In genomic region chr19:51784922-51785690, GRCh38 we compare ENCODE assay signal across 8 cellular contexts. TPM values are rescaled to one million over a fixed set of nuclear protein-coding genes. Genes with fewer than 3 reads are reported as not detected.
A peak's percentile ranks its signal among the peaks of the same experiment; 100 is the strongest.
DNase-seq lines count a peak whose midpoint lies in the region; ATAC-seq and TF ChIP-seq lines count a peak whose summit lies in the region.

No MANE protein-coding gene starts in this region.

- H3K36me3 Mint-ChIP-seq in naive B cell: no peaks in the 10 kb centered on the region

- peak; percentile 56 for DNase-seq in A673 (ENCODE audit: low spot score)
- DNase-seq in NB4 (ENCODE audit: low read depth): peak; percentile 94
- peak; percentile 35 to 79 (median 64) for DNase-seq in adrenal gland
- DNase-seq in naive B cell: peak; percentile 9
- no peak for DNase-seq in effector memory CD4-positive, alpha-beta T cell
- no peak for DNase-seq in NCI-H1417 treated with DMSO at 0.1 percent for 48 hours (lab: John Stamatoyannopoulos, UW)

- CTCF ChIA-PET in A673 (lab: Charles Lee): interaction anchor here (1.1 kb wide), 1 partner anchor 24 kb away, joined by 3 read pairs; no protein-coding TSS in a partner anchor

- no peak for TF ChIP-seq POLR2A in NB4 (IDR thresholded peaks at IDR 0.05; ENCODE audit: extremely low read depth, insufficient read length)
- TF ChIP-seq POLR2A in adrenal gland (IDR thresholded peaks at IDR 0.05): no peak

- H3K27me3 ChIP-seq in A673 (replicated peaks; ENCODE audit: insufficient read depth, low read depth, low read length, poor library complexity) (peaks cover 28% of the 10 kb centered on the region), adrenal gland (peaks cover 8% of the 10 kb centered on the region)
- H3K27me3 ChIP-seq in effector memory CD4-positive, alpha-beta T cell (replicated peaks; ENCODE audit: control insufficient read depth, insufficient read depth, low read length, poor library complexity, severe bottlenecking): no peaks in the 10 kb centered on the region

- H3K4me1 ChIP-seq in A673 (ENCODE audit: insufficient read depth, low read length, poor library complexity, severe bottlenecking): no peaks in the 10 kb centered on the region
- peaks cover 0 to 13% of the 10 kb centered on the region in 2 donors for H3K4me1 ChIP-seq in adrenal gland (replicated peaks in 1 of 2)
- no peaks in the 10 kb centered on the region for H3K4me1 ChIP-seq in effector memory CD4-positive, alpha-beta T cell (ENCODE audit: control insufficient read depth, insufficient read depth, low read length, poor library complexity, severe bottlenecking)

- no peak overlapping the region for H3K27ac Mint-ChIP-seq in naive B cell

- POLR2A ChIA-PET in A673 (lab: Charles Lee; ENCODE audit: low non-redundant PET): no interaction called here

- WGBS in adrenal gland, 4 donors: 53 to 72% (median 66%) methylated on average over 6 of the region's 6 CpGs

- intact Hi-C loops in A673 (cut with micrococcal nuclease; ENCODE audit: unreplicated experiment): no loop called here
- intact Hi-C loops in adrenal gland (cut with DNase I): no loop called here

- H3K36me3 ChIP-seq in A673 (ENCODE audit: insufficient read depth, low read length, poor library complexity, severe bottlenecking) (no peaks in the 10 kb centered on the region), adrenal gland (replicated peaks in 1 of 2) (no peaks in the 10 kb centered on the region)
- H3K36me3 ChIP-seq in effector memory CD4-positive, alpha-beta T cell (ENCODE audit: control insufficient read depth, insufficient read depth, low read length): no peaks in the 10 kb centered on the region

- H3K4me3 ChIP-seq in A673 (ENCODE audit: low read depth, low read length, poor library complexity, severe bottlenecking) (no peak overlapping the region), NB4 (ENCODE audit: low read depth, low read length) (no peak overlapping the region), adrenal gland (no peak overlapping the region)
- H3K4me3 ChIP-seq in effector memory CD4-positive, alpha-beta T cell (ENCODE audit: insufficient read depth, low read depth, low read length, poor library complexity, severe bottlenecking): no peak overlapping the region

- no peak overlapping the region for H3K4me3 Mint-ChIP-seq in naive B cell

- H3K9me3 ChIP-seq in A673 (ENCODE audit: low read depth, low read length, poor library complexity, severe bottlenecking): no peaks in the 10 kb centered on the region
- H3K9me3 ChIP-seq in adrenal gland (replicated peaks in 1 of 3): no peaks in the 10 kb centered on the region
- no peaks in the 10 kb centered on the region for H3K9me3 ChIP-seq in effector memory CD4-positive, alpha-beta T cell (ENCODE audit: control insufficient read depth, low read length)

- H3K9me3 Mint-ChIP-seq in naive B cell: peaks cover 0 to 12% (median 7%) of the 10 kb centered on the region in 7 donors

- no TSS peak for BruUV-seq in A673 (replicated peaks; lab: Mats Ljungman, UMichigan)

- H3K27me3 Mint-ChIP-seq in naive B cell: peaks cover 9 to 14% (median 12%) of the 10 kb centered on the region in 3 donors

- TF ChIP-seq CTCF in A673 (conservative IDR thresholded peaks at IDR 0.05; ENCODE audit: low read depth, low read length) (no peak), NB4 (IDR thresholded peaks at IDR 0.05; ENCODE audit: low read depth, low read length) (no peak), adrenal gland (IDR thresholded peaks at IDR 0.05) (no peak)

- H3K4me1 Mint-ChIP-seq in naive B cell: peaks cover 0 to 8% (median 0%) of the 10 kb centered on the region in 3 donors

- no peak overlapping the region for H3K27ac ChIP-seq in A673 (ENCODE audit: low read depth, low read length, poor library complexity, severe bottlenecking)
- peak overlapping the region in 3 of 5 donors; percentile 13 to 76 (median 52) for H3K27ac ChIP-seq in adrenal gland
- no peak overlapping the region for H3K27ac ChIP-seq in effector memory CD4-positive, alpha-beta T cell (ENCODE audit: insufficient read depth, low read length, poor library complexity, severe bottlenecking)

- peak; percentile 40 to 66 for ATAC-seq in naive B cell (ENCODE audit: low read depth in 2 of 2)
- no peak for ATAC-seq in HG03039 (IDR thresholded peaks at IDR 0.05; ENCODE audit: unreplicated experiment)
- no peak for ATAC-seq in HG02885 (IDR thresholded peaks at IDR 0.05; ENCODE audit: poor library complexity, unreplicated experiment)

RNA-seq across cellular contexts. Expression of gene FPR3, which starts 9.9 kb away (rescaled TPM):
- not detected in 2 replicates for total RNA-seq in A673 (2021)
- total RNA-seq in adrenal gland: 10 to 100 TPM in 7 of 8 donors, 1 to 10 TPM in 1; 5.0 to 33.8 (median 24.6) TPM
- 10 to 100 TPM in 1 of 3 donors, 1 to 10 TPM in 2; 4.3 to 16.1 (median 5.1) TPM for polyA plus RNA-seq in adrenal gland
- not detected for polyA plus RNA-seq in naive B cell (ENCODE audit: low read depth in 6 of 6)

RNA-seq across cellular contexts. Expression of gene FPR2, which starts 24.1 kb away (rescaled TPM):
- not detected in 2 replicates for total RNA-seq in A673 (2021)
- 1 to 10 TPM in 6 of 8 donors, under 1 TPM in 1, not detected in 1; 0.50 to 5.5 (median 3.2) TPM for total RNA-seq in adrenal gland
- under 1 TPM; 0.24 to 0.97 (median 0.27) TPM for polyA plus RNA-seq in adrenal gland
- polyA plus RNA-seq in naive B cell (ENCODE audit: low read depth in 6 of 6): under 1 TPM in 1 of 6 donors, not detected in 5; 0.71 TPM

RNA-seq across cellular contexts. Expression of gene FPR1, which starts 33.4 kb away (rescaled TPM):
- total RNA-seq in A673 (2021) (not detected in 2 replicates), adrenal gland (10 to 100 TPM in 6 of 8 donors, 1 to 10 TPM in 1, under 1 TPM in 1; 0.85 to 31.1 (median 20.4) TPM)
- polyA plus RNA-seq in adrenal gland (10 to 100 TPM in 1 of 3 donors, 1 to 10 TPM in 2; 1.6 to 13.0 (median 2.3) TPM), naive B cell (ENCODE audit: low read depth in 6 of 6) (1 to 10 TPM in 4 of 6 donors, under 1 TPM in 2; 0.18 to 6.3 (median 1.2) TPM)

Comparison
In these comparisons a context has a peak if more than half of its experiments do, and no peak if none do; other contexts are left out.
1. DNase-seq: peak in A673 (single experiment), NB4 (single experiment), adrenal gland (7 of 7) and naive B cell (single experiment); none in effector memory CD4-positive, alpha-beta T cell (0 of 3) and NCI-H1417 treated with DMSO at 0.1 percent for 48 hours (single experiment).
2. H3K27ac ChIP-seq: peak in adrenal gland (3 of 5); none in A673 (single experiment) and effector memory CD4-positive, alpha-beta T cell (single experiment).
3. ATAC-seq: peak in naive B cell (2 of 2); none in HG03039 (single experiment) and HG02885 (single experiment).